Comparison of ENCODE assay signal across 12 cellular contexts in the genomic region with DNA sequence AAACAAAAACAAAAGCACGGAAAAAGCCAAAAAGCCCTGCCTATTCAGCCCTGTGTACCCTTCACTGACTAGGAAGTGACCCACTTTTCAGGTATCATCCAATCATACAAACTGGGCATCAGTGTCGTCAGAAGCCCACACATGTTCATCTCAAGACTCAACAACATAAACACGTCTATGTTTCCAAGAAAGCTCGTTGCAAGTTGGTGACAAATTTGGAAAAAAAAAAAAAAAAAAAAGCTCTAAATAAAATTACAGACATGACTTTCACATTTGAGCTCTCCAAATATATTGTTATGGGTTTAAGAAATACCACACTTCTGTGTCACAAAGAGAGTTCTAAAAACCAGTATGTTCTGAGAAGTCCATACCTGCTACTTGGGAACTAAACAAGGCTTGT.
DNase-seq lines count a peak whose midpoint lies in the region; ATAC-seq and TF ChIP-seq lines count a peak whose summit lies in the region.
"Had no signal": no experiment of that assay in that cellular context is flagged by ENCODE, and none has a peak within 500 bp of the region (broad histone marks: within the 10 kb centered on the region; RNA-seq: fewer than 3 reads in every experiment).

No MANE protein-coding gene starts in this region.

- DNase-seq in CD4-positive, alpha-beta T cell = peak in 1 of 10 experiments; percentile 43
- DNase-seq in MG63 (no peak), caudate nucleus (lab: John Stamatoyannopoulos, UW) (no peak), NCI-H146 (lab: John Stamatoyannopoulos, UW) (no peak), NCI-H1417 treated with DMSO at 0.1 percent for 48 hours (lab: John Stamatoyannopoulos, UW) (no peak), anterior cingulate cortex (lab: John Stamatoyannopoulos, UW) (no peak)
- no peak for DNase-seq in natural killer cell treated with Interleukin-12 subunit alpha and Interleukin-12 subunit beta and Interleukin-15 and Interleukin-18, amount 100 ng/mL, for 72 hours (ENCODE audit: low spot score)
- DNase-seq: DMS153, left colon, NCI-H187 treated with DMSO at 0.1 percent for 48 hours, retina had no signal

- H3K4me3 ChIP-seq in MG63 = peak overlapping the region; percentile 58

- H3K4me3 Mint-ChIP-seq in CD4-positive, alpha-beta T cell = peak overlapping the region; percentile 69
- peak overlapping the region; percentile 73 for H3K4me3 Mint-ChIP-seq in natural killer cell treated with Interleukin-12 subunit alpha and Interleukin-12 subunit beta and Interleukin-15 and Interleukin-18, amount 100 ng/mL, for 72 hours

- H3K9me3 ChIP-seq in CD4-positive, alpha-beta T cell (ENCODE audit: control insufficient read depth, low read length) = no peaks in the 10 kb centered on the region
- no peaks in the 10 kb centered on the region for H3K9me3 ChIP-seq in MG63

- H3K4me1 Mint-ChIP-seq in CD4-positive, alpha-beta T cell (ENCODE audit: low read depth) = peaks cover 95% of the 10 kb centered on the region
- H3K4me1 Mint-ChIP-seq in natural killer cell treated with Interleukin-12 subunit alpha and Interleukin-12 subunit beta and Interleukin-15 and Interleukin-18, amount 100 ng/mL, for 72 hours (ENCODE audit: low read depth in 2 of 2) = peaks cover 83 to 86% of the 10 kb centered on the region in 2 donors

- H3K27ac ChIP-seq in CD4-positive, alpha-beta T cell (ENCODE audit: low read depth, low read length) = peak overlapping the region; percentile 53
- H3K27ac ChIP-seq in caudate nucleus (ENCODE audit: low read depth, low read length) = peak overlapping the region; percentile 49

- peak overlapping the region; percentile 98 for H3K27ac Mint-ChIP-seq in CD4-positive, alpha-beta T cell
- peak overlapping the region; percentile 82 to 90 for H3K27ac Mint-ChIP-seq in natural killer cell treated with Interleukin-12 subunit alpha and Interleukin-12 subunit beta and Interleukin-15 and Interleukin-18, amount 100 ng/mL, for 72 hours

- no peaks in the 10 kb centered on the region for H3K9me3 Mint-ChIP-seq in CD4-positive, alpha-beta T cell
- no peaks in the 10 kb centered on the region for H3K9me3 Mint-ChIP-seq in natural killer cell treated with Interleukin-12 subunit alpha and Interleukin-12 subunit beta and Interleukin-15 and Interleukin-18, amount 100 ng/mL, for 72 hours

- POLR2A ChIA-PET in CD4-positive, alpha-beta T cell (lab: Charles Lee) = interaction anchor here (0.6 to 2.4 kb wide), 10 partner anchors 9 to 101 kb away, joined by 3 to 7 read pairs (median 4); no protein-coding TSS in a partner anchor

- intact Hi-C loops in CD4-positive, alpha-beta T cell (cut with DNase I, micrococcal nuclease) = no loop called here

- peaks cover 92% of the 10 kb centered on the region for H3K36me3 Mint-ChIP-seq in CD4-positive, alpha-beta T cell (ENCODE audit: low read depth)
- peaks cover 74% of the 10 kb centered on the region for H3K36me3 Mint-ChIP-seq in natural killer cell treated with Interleukin-12 subunit alpha and Interleukin-12 subunit beta and Interleukin-15 and Interleukin-18, amount 100 ng/mL, for 72 hours

- peak; percentile 75 for ATAC-seq in CD4-positive, alpha-beta T cell (ENCODE audit: poor library complexity)
- peak; percentile 83 to 85 for ATAC-seq in natural killer cell treated with Interleukin-12 subunit alpha and Interleukin-12 subunit beta and Interleukin-15 and Interleukin-18, amount 100 ng/mL, for 72 hours
- no peak for ATAC-seq in GM19324 (IDR thresholded peaks at IDR 0.05; ENCODE audit: low FRiP score, unreplicated experiment)

- H3K27me3 ChIP-seq in CD4-positive, alpha-beta T cell (ENCODE audit: control insufficient read depth, insufficient read depth, low read length) = no peaks in the 10 kb centered on the region
- H3K27me3 ChIP-seq in MG63 = no peaks in the 10 kb centered on the region

- TF ChIP-seq CTCF in CD4-positive, alpha-beta T cell (IDR thresholded peaks at IDR 0.05) = no peak

- H3K36me3 ChIP-seq in MG63 = peaks cover 68% of the 10 kb centered on the region

- CTCF ChIA-PET in CD4-positive, alpha-beta T cell (lab: Charles Lee) = interaction anchor here (0.6 to 4.0 kb wide), 10 partner anchors 9 to 410 kb away, joined by 3 to 21 read pairs (median 3); no protein-coding TSS in a partner anchor

- H3K27me3 Mint-ChIP-seq in CD4-positive, alpha-beta T cell = no peaks in the 10 kb centered on the region
- no peaks in the 10 kb centered on the region for H3K27me3 Mint-ChIP-seq in natural killer cell treated with Interleukin-12 subunit alpha and Interleukin-12 subunit beta and Interleukin-15 and Interleukin-18, amount 100 ng/mL, for 72 hours
